8 cellular contexts compared by ENCODE assay signal in the genomic region with DNA sequence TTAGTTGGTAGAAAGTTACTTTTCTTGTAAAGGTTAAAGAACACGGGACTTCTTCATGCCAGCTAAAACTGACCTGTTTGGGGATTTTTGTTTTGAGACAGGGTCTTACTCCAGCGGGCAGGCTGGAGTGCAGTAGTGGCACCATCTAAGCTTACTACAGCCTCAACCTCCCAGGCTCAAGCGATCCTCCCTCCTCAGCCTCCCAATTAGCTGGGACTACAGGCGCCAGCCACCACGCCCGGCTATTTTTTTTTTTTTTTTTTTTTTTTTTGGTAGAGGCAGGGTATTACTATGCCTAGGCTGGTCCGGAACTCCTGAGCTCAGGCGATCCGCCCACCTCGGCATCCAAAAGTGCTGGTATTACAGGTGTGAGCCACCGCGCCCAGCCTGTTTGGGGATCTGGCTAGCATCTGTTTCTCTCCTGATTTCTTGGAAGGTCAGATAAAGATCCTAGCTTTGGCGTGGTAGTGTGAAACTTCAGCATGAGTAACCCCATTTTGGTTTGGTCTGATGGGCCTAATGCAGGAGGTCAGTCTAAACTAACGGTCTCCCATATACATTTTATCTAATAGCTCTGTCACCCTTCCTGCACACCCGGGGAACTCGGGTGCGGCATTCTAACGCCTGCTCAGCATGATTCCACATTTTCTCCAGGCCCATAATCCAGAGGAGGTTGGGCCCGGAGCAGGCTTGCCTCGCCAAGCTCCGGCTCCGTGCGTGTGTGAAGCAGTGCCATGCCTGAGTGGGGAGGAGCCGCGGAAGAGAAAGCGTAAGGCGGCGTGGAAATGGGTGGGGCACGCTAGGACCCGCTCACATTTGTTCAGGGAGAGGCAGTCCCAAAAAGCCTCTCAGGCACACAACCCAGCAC. TPM values are rescaled to one million over a fixed set of nuclear protein-coding genes. Genes with fewer than 3 reads are reported as not detected.
DNase-seq lines count a peak whose midpoint lies in the region; ATAC-seq, FAIRE-seq and TF ChIP-seq lines count a peak whose summit lies in the region.

No MANE protein-coding gene starts in this region.

- no peak overlapping the region for H3K14ac ChIP-seq in H1 (ENCODE audit: insufficient read length)

- peaks cover 15 to 36% of the 10 kb centered on the region in 2 experiments for H3K79me2 ChIP-seq in H1 (ENCODE audit: control insufficient read depth in 1 of 2, insufficient read depth in 2 of 2, low read length in 2 of 2)

- no peak for TF ChIP-seq EP300 in H1 (IDR thresholded peaks at IDR 0.05; ENCODE audit: borderline replicate concordance in 1 of 2, low read depth in 2 of 2, low read length in 2 of 2)

- WGBS in H1 (ENCODE audit: extremely low coverage in 1 of 2, insufficient coverage in 1 of 2, insufficient read length in 1 of 2, insufficient replicate concordance in 2 of 2, low coverage in 1 of 2, low lambda C conversion rate in 2 of 2, missing lambda C conversion rate in 1 of 2), 2 experiments, result 55% methylated on average over 27 of the region's 30 CpGs; no CpG with 5 or more reads in 1 of the 2 experiments

- H3K27ac ChIP-seq in 22Rv1, result peak overlapping the region; percentile 87
- H3K27ac ChIP-seq in H1 (ENCODE audit: low read depth, low read length), result peak overlapping the region; percentile 100

- no peak overlapping the region for H2AK5ac ChIP-seq in H1 (ENCODE audit: low read depth, low read length)

- H3K4me3 ChIP-seq in H1 (ENCODE audit: extremely low read depth in 1 of 4, insufficient read depth in 2 of 4, low read depth in 3 of 4, low read length in 4 of 4), result peak overlapping the region; percentile 94 to 100 (median 96)

- H3K18ac ChIP-seq in H1 (ENCODE audit: extremely low read depth, low read length), result peak overlapping the region; percentile 89

- H3K27me3 Mint-ChIP-seq in activated CD8-positive, alpha-beta T cell treated with anti-CD3 and anti-CD28 coated beads, Interleukin-2, amount 10 ng/mL, durations not matched to agents 7 days and 5 days (ENCODE audit: low read depth), result no peaks in the 10 kb centered on the region
- H3K27me3 Mint-ChIP-seq in mesothelial cell of epicardium (ENCODE audit: low read depth), result no peaks in the 10 kb centered on the region

- peak overlapping the region; percentile 92 for H3K4ac ChIP-seq in H1 (replicated peaks; ENCODE audit: insufficient read length, low read depth, low read length)

- ATAC-seq in GM18499 (IDR thresholded peaks at IDR 0.05; ENCODE audit: insufficient read depth, unreplicated experiment), result peak; percentile 38
- peak; percentile 53 for ATAC-seq in HG02938 (IDR thresholded peaks at IDR 0.05; ENCODE audit: unreplicated experiment)
- peak; percentile 75 for ATAC-seq in activated CD8-positive, alpha-beta T cell treated with anti-CD3 and anti-CD28 coated beads, Interleukin-2, amount 10 ng/mL, durations not matched to agents 7 days and 5 days

- H3K23ac ChIP-seq in H1 (ENCODE audit: insufficient read length), result no peak overlapping the region

- H3K27ac Mint-ChIP-seq in activated CD8-positive, alpha-beta T cell treated with anti-CD3 and anti-CD28 coated beads, Interleukin-2, amount 10 ng/mL, durations not matched to agents 7 days and 5 days, result peak overlapping the region; percentile 100
- H3K27ac Mint-ChIP-seq in mesothelial cell of epicardium, result peak overlapping the region; percentile 99

- H3K4me1 Mint-ChIP-seq in activated CD8-positive, alpha-beta T cell treated with anti-CD3 and anti-CD28 coated beads, Interleukin-2, amount 10 ng/mL, durations not matched to agents 7 days and 5 days (ENCODE audit: low read depth), result peaks cover 33% of the 10 kb centered on the region
- H3K4me1 Mint-ChIP-seq in mesothelial cell of epicardium, result peaks cover 34% of the 10 kb centered on the region

- FAIRE-seq in H1 (lab: Jason Lieb, UNC), result no peak

- H2BK15ac ChIP-seq in H1 (ENCODE audit: low read length), result no peak overlapping the region

- peaks cover 28% of the 10 kb centered on the region for H3K36me3 Mint-ChIP-seq in activated CD8-positive, alpha-beta T cell treated with anti-CD3 and anti-CD28 coated beads, Interleukin-2, amount 10 ng/mL, durations not matched to agents 7 days and 5 days (ENCODE audit: low read depth)
- H3K36me3 Mint-ChIP-seq in mesothelial cell of epicardium, result peaks cover 12% of the 10 kb centered on the region

- H4K5ac ChIP-seq in H1 (ENCODE audit: insufficient read length, low read depth, low read length), result peak overlapping the region; percentile 95

- H3K9me3 Mint-ChIP-seq in activated CD8-positive, alpha-beta T cell treated with anti-CD3 and anti-CD28 coated beads, Interleukin-2, amount 10 ng/mL, durations not matched to agents 7 days and 5 days (ENCODE audit: insufficient read depth), result no peaks in the 10 kb centered on the region
- H3K9me3 Mint-ChIP-seq in mesothelial cell of epicardium, result no peaks in the 10 kb centered on the region

- peak overlapping the region; percentile 98 for H3K4me3 Mint-ChIP-seq in activated CD8-positive, alpha-beta T cell treated with anti-CD3 and anti-CD28 coated beads, Interleukin-2, amount 10 ng/mL, durations not matched to agents 7 days and 5 days
- H3K4me3 Mint-ChIP-seq in mesothelial cell of epicardium, result peak overlapping the region; percentile 90

- POLR2A ChIA-PET in activated CD8-positive, alpha-beta T cell treated with anti-CD3 and anti-CD28 coated beads, Interleukin-2, amount 10 ng/mL, durations not matched to agents 7 days and 5 days (lab: Charles Lee), result interaction anchor here (0.6 to 4.9 kb wide), 14 partner anchors 7 to 101 kb away, joined by 3 to 61 read pairs (median 6); partner anchors contain the start of gene SAMD8
- POLR2A ChIA-PET in H1 (lab: Charles Lee; ENCODE audit: partially characterized antibody), result interaction anchor here (0.6 to 36.7 kb wide), 9 partner anchors 9 to 54 kb away, joined by 3 to 801 read pairs (median 28); partner anchors contain the start of gene COMTD1

- DNase-seq in NCI-H226 (peak; percentile 70), H1 (ENCODE audit: low read depth in 1 of 2, low spot score in 2 of 2) (no peak), mesothelial cell of epicardium (ENCODE audit: low spot score in 2 of 2, unreplicated experiment in 2 of 2) (no peak)
- peak; percentile 86 for DNase-seq in activated CD8-positive, alpha-beta T cell treated with anti-CD3 and anti-CD28 coated beads, Interleukin-2, amount 10 ng/mL, durations not matched to agents 7 days and 5 days
- DNase-seq in stimulated activated CD8-positive, alpha-beta memory T cell treated with anti-CD3 and anti-CD28 coated beads, Interleukin-2, amount 100 ng/mL, for 48 hours (ENCODE audit: low read depth in 2 of 2), result peak; percentile 42 to 54

- peaks cover 5 to 20% (median 9%) of the 10 kb centered on the region in 4 experiments for H3K4me1 ChIP-seq in H1 (replicated peaks in 1 of 4; ENCODE audit: control insufficient read depth in 3 of 4, insufficient read depth in 4 of 4, low read length in 3 of 4)

- no peaks in the 10 kb centered on the region; the same call in 1 of the 2 replicates for H3K79me1 ChIP-seq in H1 (ENCODE audit: low read depth, low read length)

- no peak overlapping the region for H2BK20ac ChIP-seq in H1 (ENCODE audit: low read length)

- H3K4me2 ChIP-seq in H1 (ENCODE audit: insufficient read depth in 1 of 2, low read depth in 2 of 2, low read length in 2 of 2), result peak overlapping the region; percentile 81 to 92

- TF ChIP-seq CTCF in 22Rv1 (IDR thresholded peaks at IDR 0.05), result no peak
- no peak for TF ChIP-seq CTCF in H1 (IDR thresholded peaks at IDR 0.05; ENCODE audit: control extremely low read depth in 1 of 3, insufficient read depth in 1 of 3, low read depth in 1 of 3, low read length in 3 of 3)
- no peak for TF ChIP-seq CTCF in mesothelial cell of epicardium (IDR thresholded peaks at IDR 0.05; ENCODE audit: unreplicated experiment)

- H4K20me1 ChIP-seq in H1 (replicated peaks in 1 of 2; ENCODE audit: control insufficient read depth in 1 of 2, insufficient read depth in 2 of 2, low read length in 2 of 2), result peaks cover 0 to 10% of the 10 kb centered on the region in 2 experiments

- H3K9me3 ChIP-seq in H1 (ENCODE audit: insufficient read depth in 2 of 2, low read depth in 1 of 2, low read length in 1 of 2), result no peaks in the 10 kb centered on the region

- peak overlapping the region in 3 of 4 experiments; percentile 75 to 99 (median 95); a peak in 6 of 7 replicates for H3K9ac ChIP-seq in H1 (replicated peaks in 1 of 4; ENCODE audit: extremely low read depth in 1 of 4, low read depth in 3 of 4, low read length in 3 of 4)

- H2BK5ac ChIP-seq in H1 (ENCODE audit: low read depth, low read length), result peak overlapping the region; percentile 100

- peak overlapping the region; percentile 43; the same call in 1 of the 2 replicates for H2AFZ ChIP-seq in H1 (ENCODE audit: low read length)

- peaks cover 2 to 28% (median 15%) of the 10 kb centered on the region in 4 experiments; a peak in 6 of 8 replicates for H3K36me3 ChIP-seq in H1 (ENCODE audit: control insufficient read depth in 2 of 4, insufficient read depth in 4 of 4, low read length in 3 of 4)

- H3K56ac ChIP-seq in H1 (replicated peaks; ENCODE audit: insufficient read length, low read depth, low read length), result peak overlapping the region; percentile 90

- H3K23me2 ChIP-seq in H1 (ENCODE audit: low read depth, low read length), result peaks cover 10% of the 10 kb centered on the region

- H2BK120ac ChIP-seq in H1 (replicated peaks; ENCODE audit: low read depth, low read length), result peak overlapping the region; percentile 3

- H4K8ac ChIP-seq in H1 (ENCODE audit: extremely low read depth, insufficient read depth, low read length), result peak overlapping the region; percentile 100

- no peaks in the 10 kb centered on the region for H3K27me3 ChIP-seq in H1 (replicated peaks in 1 of 4; ENCODE audit: control insufficient read depth in 3 of 4, extremely low read depth in 1 of 4, insufficient read depth in 3 of 4, low read length in 3 of 4)

- peak overlapping the region; percentile 96 for H4K91ac ChIP-seq in H1 (replicated peaks; ENCODE audit: insufficient read length, low read length)

- no peak for TF ChIP-seq RAD21 in H1 (IDR thresholded peaks at IDR 0.05 in 1 of 2, conservative IDR thresholded peaks at IDR 0.05 in 1 of 2; ENCODE audit: low read depth in 2 of 2, low read length in 2 of 2)

- no peak overlapping the region; the same call in 1 of the 2 replicates for H2BK12ac ChIP-seq in H1 (ENCODE audit: low read depth, low read length)

- TF ChIP-seq POLR2A in H1 (IDR thresholded peaks at IDR 0.05; ENCODE audit: control extremely low read depth in 1 of 2, low read depth in 2 of 2, low read length in 2 of 2), result no peak

- CTCF ChIA-PET in activated CD8-positive, alpha-beta T cell treated with anti-CD3 and anti-CD28 coated beads, Interleukin-2, amount 10 ng/mL, durations not matched to agents 7 days and 5 days (lab: Charles Lee), result interaction anchor here (0.7 to 7.1 kb wide), 6 partner anchors 17 to 1400 kb away, joined by 3 to 58 read pairs (median 34); partner anchors contain the start of gene COMTD1
- CTCF ChIA-PET in H1 (lab: Charles Lee; ENCODE audit: partially characterized antibody), result interaction anchor here (1.0 to 11.0 kb wide), 9 partner anchors 10 to 101 kb away, joined by 3 to 128 read pairs (median 7); partner anchors contain the start of gene COMTD1

RNA-seq across cellular contexts. Expression of gene VDAC2, which starts 1.0 kb away (rescaled TPM):
- 100 to 1,000 TPM; 152 to 159 TPM for total RNA-seq in activated CD8-positive, alpha-beta T cell treated with anti-CD3 and anti-CD28 coated beads, Interleukin-2, amount 10 ng/mL, durations not matched to agents 7 days and 5 days
- 284 and 287 TPM in 2 replicates for total RNA-seq in H1 (2021; fragmentation: NEBNext Ultra II Directional; extraction: Animal tissue kit (Norgen Biotek cat#: 25700))
- 61.8 and 89.8 TPM in 2 replicates for polyA plus RNA-seq in H1 (2011; rRNA removed)
- 96.8 TPM for polyA plus RNA-seq in H1 (2011; cell fraction: cytosol; rRNA removed)
- 39.8 TPM for polyA plus RNA-seq in H1 (2011; cell fraction: nucleus; rRNA removed)
- polyA plus RNA-seq in H1 (2012, experiment 1 of 2), result 219 to 342 TPM (median 230 TPM) in 4 replicates
- polyA plus RNA-seq in H1 (2012, experiment 2 of 2), result 112 TPM
- polyA plus RNA-seq in H1 (2013, experiment 1 of 2), result 194 TPM
- 189 TPM for polyA plus RNA-seq in H1 (2013, experiment 2 of 2)
- 57.0 and 61.8 TPM in 2 replicates for polyA minus RNA-seq in H1 (2011; rRNA and poly(A)+ RNA removed)
- 80.7 TPM for polyA minus RNA-seq in H1 (2011; cell fraction: cytosol; rRNA and poly(A)+ RNA removed)
- 72.0 TPM for polyA minus RNA-seq in H1 (2011; cell fraction: nucleus; rRNA and poly(A)+ RNA removed)
- total RNA-seq in mesothelial cell of epicardium, result 144 to 154 TPM (median 149 TPM) in 3 replicates

RNA-seq across cellular contexts. Expression of gene COMTD1, which starts 26.2 kb away (rescaled TPM):
- total RNA-seq in activated CD8-positive, alpha-beta T cell treated with anti-CD3 and anti-CD28 coated beads, Interleukin-2, amount 10 ng/mL, durations not matched to agents 7 days and 5 days, result 10 to 100 TPM; 58.6 to 62.5 TPM
- total RNA-seq in H1 (2021; fragmentation: NEBNext Ultra II Directional; extraction: Animal tissue kit (Norgen Biotek cat#: 25700)), result 31.9 and 32.5 TPM in 2 replicates
- 42.4 and 59.4 TPM in 2 replicates for polyA plus RNA-seq in H1 (2011; rRNA removed)
- 39.1 TPM for polyA plus RNA-seq in H1 (2011; cell fraction: cytosol; rRNA removed)
- polyA plus RNA-seq in H1 (2011; cell fraction: nucleus; rRNA removed), result 70.0 TPM
- 26.0 to 34.8 TPM (median 30.2 TPM) in 4 replicates for polyA plus RNA-seq in H1 (2012, experiment 1 of 2)
- polyA plus RNA-seq in H1 (2012, experiment 2 of 2), result 26.7 TPM
- polyA plus RNA-seq in H1 (2013, experiment 1 of 2), result 46.2 TPM
- polyA plus RNA-seq in H1 (2013, experiment 2 of 2), result 41.3 TPM
- 2.0 and 2.8 TPM in 2 replicates for polyA minus RNA-seq in H1 (2011; rRNA and poly(A)+ RNA removed)
- 12.6 TPM for polyA minus RNA-seq in H1 (2011; cell fraction: cytosol; rRNA and poly(A)+ RNA removed)
- polyA minus RNA-seq in H1 (2011; cell fraction: nucleus; rRNA and poly(A)+ RNA removed), result 10.9 TPM
- total RNA-seq in mesothelial cell of epicardium, result 13.9 to 14.7 TPM (median 13.9 TPM) in 3 replicates

Comparison
In these comparisons a context has a peak if more than half of its experiments do, and no peak if none do; other contexts are left out.
1. DNase-seq: peak in NCI-H226 (single experiment), activated CD8-positive, alpha-beta T cell treated with anti-CD3 and anti-CD28 coated beads, Interleukin-2, amount 10 ng/mL, durations not matched to agents 7 days and 5 days (single experiment) and stimulated activated CD8-positive, alpha-beta memory T cell treated with anti-CD3 and anti-CD28 coated beads, Interleukin-2, amount 100 ng/mL, for 48 hours (2 of 2); none in H1 (0 of 2) and mesothelial cell of epicardium (0 of 2).
2. Peak in every context shown above with its lines, with median percentiles within 50 percentile points of each other: ATAC-seq.